In the genomic region with DNA sequence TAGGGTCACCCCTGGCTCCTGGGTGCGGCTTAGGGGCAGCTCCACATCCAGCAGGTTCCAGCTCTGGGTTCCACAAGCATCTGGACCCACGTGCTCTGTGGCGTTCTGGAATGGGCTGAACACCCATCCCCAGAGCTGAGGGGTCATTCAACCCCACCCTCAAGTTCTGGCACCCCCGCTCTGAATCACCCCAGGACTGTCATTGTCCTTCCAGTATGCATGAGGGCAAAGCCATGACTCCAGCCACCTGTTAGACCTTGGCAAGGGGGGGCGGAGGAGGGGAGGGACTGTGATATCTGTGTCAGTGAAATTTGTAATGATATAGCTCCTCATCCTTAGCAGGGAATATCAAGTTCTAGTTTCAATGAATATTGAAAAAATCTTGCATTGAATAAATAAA, we compare ENCODE assay signal across 1 cellular context.
TF ChIP-seq lines count a peak whose summit lies in the region.

No MANE protein-coding gene starts in this region.

TF ChIP-seq in HEK293, 187 proteins besides CTCF, POLR2A, EP300 and RAD21:
- no peak for TF ChIP-seq ZBTB20 (tag by site-specific recombination; IDR thresholded peaks at IDR 0.05)
- TF ChIP-seq SCRT2 (tag by site-specific recombination; IDR thresholded peaks at IDR 0.05), result peak; percentile 86
